In genomic region chr13:50745542-50745941, GRCh38 we compare ENCODE assay signal across 14 cellular contexts.
A peak's percentile ranks its signal among the peaks of the same experiment; 100 is the strongest.
DNase-seq lines count a peak whose midpoint lies in the region; ATAC-seq and TF ChIP-seq lines count a peak whose summit lies in the region.
"Had no signal": no experiment of that assay in that cellular context is flagged by ENCODE, and none has a peak within 500 bp of the region (broad histone marks: within the 10 kb centered on the region; RNA-seq: fewer than 3 reads in every experiment).

No MANE protein-coding gene starts in this region.

- no peak overlapping the region for H2AK5ac ChIP-seq in H9 (ENCODE audit: insufficient read length, low read length)

- H3K36me3 ChIP-seq in BE2C (no peaks in the 10 kb centered on the region), SK-N-SH (replicated peaks in 1 of 2; ENCODE audit: control insufficient read depth in 1 of 2, insufficient read depth in 2 of 2, low read length in 1 of 2) (no peaks in the 10 kb centered on the region), gastroesophageal sphincter (no peaks in the 10 kb centered on the region)

- no peak overlapping the region for H3K14ac ChIP-seq in H9 (ENCODE audit: insufficient read depth, low read length)

- no peak overlapping the region for H2BK12ac ChIP-seq in H9 (ENCODE audit: insufficient read length, low read depth, low read length)

- no peak for TF ChIP-seq RAD21 in SK-N-SH (IDR thresholded peaks at IDR 0.05; ENCODE audit: low read length)

- no CpG with 5 or more reads among the region's 2 CpGs for WGBS in H9 (ENCODE audit: extremely low coverage, insufficient read length, low lambda C conversion rate)
- WGBS in SK-N-SH (ENCODE audit: low lambda C conversion rate): 61% methylated on average over 2 of the region's 2 CpGs
- WGBS in gastroesophageal sphincter (ENCODE audit: low coverage in 1 of 2), 2 donors: 59 to 73% methylated on average over 2 of the region's 2 CpGs

- POLR2A ChIA-PET in SK-N-SH (lab: Yijun Ruan, JAX): no interaction called here

- no peak overlapping the region for H3K4me3 Mint-ChIP-seq in H9
- H3K4me3 Mint-ChIP-seq in neural crest cell: no peak overlapping the region

- H3K9me3 ChIP-seq in BE2C (no peaks in the 10 kb centered on the region), H9 (ENCODE audit: control insufficient read depth, low read depth, low read length) (no peaks in the 10 kb centered on the region), SK-N-SH (no peaks in the 10 kb centered on the region), gastroesophageal sphincter (peaks cover 0 to 10% (median 0%) of the 10 kb centered on the region in 3 donors)
- H3K9me3 ChIP-seq: A549 had no signal

- H3K36me3 Mint-ChIP-seq in H9 (ENCODE audit: insufficient read depth in 1 of 3, low read depth in 3 of 3) (peaks cover 0 to 1% (median 0%) of the 10 kb centered on the region in 3 experiments; a peak in 1 of 7 replicates), neural crest cell (ENCODE audit: low read depth) (peaks cover 8% of the 10 kb centered on the region)

- no peaks in the 10 kb centered on the region for H3K79me1 ChIP-seq in H9 (ENCODE audit: insufficient read depth, low read depth, low read length, poor library complexity, severe bottlenecking)

- no peaks in the 10 kb centered on the region for H3K23me2 ChIP-seq in H9 (ENCODE audit: insufficient read length, low read depth, low read length, poor library complexity, severe bottlenecking)

- H2BK20ac ChIP-seq in H9 (ENCODE audit: low read depth, low read length, poor library complexity, severe bottlenecking): no peak overlapping the region

- H3K4me2 ChIP-seq in H9 (ENCODE audit: insufficient read depth, insufficient read length, low read length): no peak overlapping the region
- no peak overlapping the region for H3K4me2 ChIP-seq in SK-N-SH
- H3K4me2 ChIP-seq: A549 had no signal

- H3K27me3 ChIP-seq in BE2C: no peaks in the 10 kb centered on the region
- H3K27me3 ChIP-seq in H9 (ENCODE audit: insufficient read depth, low read length): no peaks in the 10 kb centered on the region
- H3K27me3 ChIP-seq in SK-N-SH (ENCODE audit: insufficient read depth): no peaks in the 10 kb centered on the region
- H3K27me3 ChIP-seq in gastroesophageal sphincter: no peaks in the 10 kb centered on the region

- no peaks in the 10 kb centered on the region for H3F3A ChIP-seq in SK-N-SH (replicated peaks; ENCODE audit: insufficient read depth)

- H4K8ac ChIP-seq in H9 (replicated peaks; ENCODE audit: insufficient read length, low read depth, low read length): no peak overlapping the region

- no peak overlapping the region for H2BK15ac ChIP-seq in H9 (ENCODE audit: low read depth, low read length)

- no peak overlapping the region for H4K91ac ChIP-seq in H9 (ENCODE audit: insufficient read length, low read depth, low read length)

- no peak overlapping the region for H2BK120ac ChIP-seq in H9 (ENCODE audit: low read depth, low read length, poor library complexity, severe bottlenecking)

- no peak overlapping the region for H2BK5ac ChIP-seq in H9 (ENCODE audit: insufficient read length, low read length)

- no peak overlapping the region for H4K5ac ChIP-seq in H9 (ENCODE audit: insufficient read length, low read depth, low read length)

- H3K4me1 Mint-ChIP-seq in H9 (no peaks in the 10 kb centered on the region), neural crest cell (peaks cover 16% of the 10 kb centered on the region)

- H3K79me2 ChIP-seq in H9 (ENCODE audit: insufficient read depth, low read length) (no peaks in the 10 kb centered on the region), SK-N-SH (ENCODE audit: insufficient read depth) (no peaks in the 10 kb centered on the region)

- H3K27me3 Mint-ChIP-seq in H9 (ENCODE audit: low read depth): peaks cover 2% of the 10 kb centered on the region; the same call in 1 of the 2 replicates
- peaks cover 3% of the 10 kb centered on the region for H3K27me3 Mint-ChIP-seq in neural crest cell (ENCODE audit: low read depth)

- ATAC-seq in gastroesophageal sphincter: no peak
- ATAC-seq: A549 had no signal

- no peaks in the 10 kb centered on the region for H3K9me2 ChIP-seq in SK-N-SH

- no peak overlapping the region for H3K18ac ChIP-seq in H9 (ENCODE audit: insufficient read length, low read depth, low read length)

- no peaks in the 10 kb centered on the region for H4K20me1 ChIP-seq in H9 (ENCODE audit: control insufficient read depth, insufficient read depth, insufficient read length)
- H4K20me1 ChIP-seq in SK-N-SH (ENCODE audit: insufficient read depth): no peaks in the 10 kb centered on the region

- CTCF ChIA-PET in SK-N-SH (lab: Yijun Ruan, JAX): interaction anchor here (0.8 to 1.5 kb wide), 2 partner anchors 33 to 166 kb away, joined by 3 read pairs; no protein-coding TSS in a partner anchor

- H2AFZ ChIP-seq in H9 (ENCODE audit: low read length): no peak overlapping the region
- H2AFZ ChIP-seq in SK-N-SH (ENCODE audit: low read depth): no peak overlapping the region; the same call in 1 of the 2 replicates

- no peak overlapping the region for H3K9ac ChIP-seq in H9 (ENCODE audit: extremely low read depth, insufficient read length, low read length)
- no peak overlapping the region for H3K9ac ChIP-seq in SK-N-SH

- no peak for TF ChIP-seq POLR2A in gastroesophageal sphincter (IDR thresholded peaks at IDR 0.05)

- DNase-seq in BE2C (no peak), H9 (no peak), SK-N-SH (no peak), neural crest cell (ENCODE audit: low read depth, low spot score) (no peak), glomerular visceral epithelial cell (ENCODE audit: extremely low spot score) (no peak), inferior parietal cortex (ENCODE audit: extremely low spot score) (no peak)
- no peak for DNase-seq in activated CD4-positive, alpha-beta T cell treated with anti-CD3 and anti-CD28 coated beads for 4 hours
- DNase-seq: Kasumi-1; NCI-H1417; NCI-H2029; NCI-H524 treated with DMSO at 0.1 percent for 48 hours; NK-92 treated with Interleukin-12 subunit alpha and Interleukin-12 subunit beta, amount 100 ng/mL, for 24 hours had no signal

- H3K4ac ChIP-seq in H9 (ENCODE audit: low read depth, low read length): no peak overlapping the region

- no peak for TF ChIP-seq EP300 in SK-N-SH (IDR thresholded peaks at IDR 0.05; ENCODE audit: borderline replicate concordance in 1 of 2, low read depth in 1 of 2, low read length in 1 of 2)
- no peak for TF ChIP-seq EP300 in gastroesophageal sphincter (IDR thresholded peaks at IDR 0.05)

- no peak overlapping the region for H3K27ac ChIP-seq in H9 (ENCODE audit: insufficient read length, low read depth, low read length)
- no peak overlapping the region for H3K27ac ChIP-seq in SK-N-SH (ENCODE audit: low read depth in 2 of 2, low read length in 1 of 2)
- H3K27ac ChIP-seq in gastroesophageal sphincter: no peak overlapping the region
- H3K27ac ChIP-seq: A549 had no signal

- H3K4me3 ChIP-seq in BE2C (ENCODE audit: low read depth, low read length) (no peak overlapping the region), SK-N-SH (ENCODE audit: low read depth in 2 of 2, low read length in 1 of 2) (no peak overlapping the region), gastroesophageal sphincter (no peak overlapping the region)
- H3K4me3 ChIP-seq: A549 had no signal

- no peak overlapping the region for H3K23ac ChIP-seq in H9 (ENCODE audit: insufficient read length, low read depth, low read length)

- H3K4me1 ChIP-seq in BE2C: no peaks in the 10 kb centered on the region
- no peaks in the 10 kb centered on the region for H3K4me1 ChIP-seq in H9 (ENCODE audit: insufficient read depth, low read length)
- no peaks in the 10 kb centered on the region for H3K4me1 ChIP-seq in SK-N-SH (ENCODE audit: control insufficient read depth in 1 of 2, insufficient read depth in 2 of 2, low read depth in 1 of 2, low read length in 1 of 2)
- no peaks in the 10 kb centered on the region for H3K4me1 ChIP-seq in gastroesophageal sphincter
- H3K4me1 ChIP-seq: A549 had no signal

- H3K56ac ChIP-seq in H9 (ENCODE audit: insufficient read length, low read depth, low read length): no peak overlapping the region

- peak; percentile 18; the same call in 1 of the 2 replicates for TF ChIP-seq CTCF in BE2C (IDR thresholded peaks at IDR 0.05; ENCODE audit: low read depth, low read length)
- peak; percentile 42; the same call in 2 of the 3 replicates for TF ChIP-seq CTCF in H9 (conservative IDR thresholded peaks at IDR 0.05)
- TF ChIP-seq CTCF in SK-N-SH (IDR thresholded peaks at IDR 0.05): peak; percentile 31; the same call in 1 of the 2 replicates
- TF ChIP-seq CTCF in neural crest cell (conservative IDR thresholded peaks at IDR 0.05): peak; percentile 32
- TF ChIP-seq CTCF in gastroesophageal sphincter (IDR thresholded peaks at IDR 0.05): no peak

- no peak overlapping the region for H3T11ph ChIP-seq in H9 (ENCODE audit: low read length)

- H3K27ac Mint-ChIP-seq in H9: no peak overlapping the region
- no peak overlapping the region for H3K27ac Mint-ChIP-seq in neural crest cell (ENCODE audit: unreplicated experiment)

- peaks cover 2 to 4% of the 10 kb centered on the region in 2 experiments; a peak in 2 of 5 replicates for H3K9me3 Mint-ChIP-seq in H9
- H3K9me3 Mint-ChIP-seq in neural crest cell: peaks cover 10% of the 10 kb centered on the region

TF ChIP-seq in SK-N-SH, 30 proteins besides CTCF, POLR2A, EP300 and RAD21 (continues in another document):
- TF ChIP-seq PBX3 (IDR thresholded peaks at IDR 0.05) (no peak), MAX (IDR thresholded peaks at IDR 0.05; ENCODE audit: low read depth) (no peak), FOXM1 (IDR thresholded peaks at IDR 0.05; ENCODE audit: low read depth) (no peak), IRF3 (IDR thresholded peaks at IDR 0.05; ENCODE audit: low read depth, low read length) (no peak), NRF1 (IDR thresholded peaks at IDR 0.05; ENCODE audit: low read depth, low read length) (no peak)

Comparison
In these comparisons a context has a peak if more than half of its experiments do, and no peak if none do; other contexts are left out.
1. CTCF ChIP-seq: peak in BE2C (single experiment), H9 (single experiment), SK-N-SH (single experiment) and neural crest cell (single experiment); none in gastroesophageal sphincter (0 of 4).